10 cellular contexts compared by ENCODE assay signal in the genomic region with DNA sequence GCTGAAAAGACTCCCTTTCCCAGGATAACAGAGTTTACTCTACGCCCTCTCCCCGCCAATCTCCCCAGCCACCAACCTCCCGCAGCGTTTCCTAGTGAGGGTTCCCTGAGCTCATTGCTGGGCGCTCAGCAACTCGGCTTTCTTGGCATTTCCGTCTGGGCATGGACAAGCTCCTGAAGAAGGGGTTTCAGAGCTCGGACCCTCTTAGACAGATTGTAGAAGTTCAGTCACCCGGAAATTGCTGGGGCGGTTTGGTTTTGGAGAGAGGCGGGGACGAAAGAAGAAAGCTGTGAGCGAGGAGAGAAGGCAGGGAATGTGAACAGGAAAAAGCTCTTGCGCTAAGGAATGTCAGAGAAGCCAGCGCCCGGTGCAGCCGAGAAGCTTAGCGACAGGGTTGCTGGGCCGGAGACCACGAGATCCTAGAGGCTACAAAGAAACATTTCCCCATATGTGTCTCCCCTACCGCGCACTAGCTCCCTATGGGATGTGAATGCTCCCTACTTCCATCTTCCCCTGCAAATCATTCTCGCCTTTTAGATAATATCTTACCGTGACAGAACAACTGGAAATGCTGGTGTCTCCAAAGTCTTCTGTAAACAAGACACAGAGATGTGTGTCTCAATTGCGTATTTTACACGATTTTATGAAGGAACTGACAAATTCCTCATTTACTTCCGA. TPM values are rescaled to one million over a fixed set of nuclear protein-coding genes. Genes with fewer than 3 reads are reported as not detected.
DNase-seq lines count a peak whose midpoint lies in the region; ATAC-seq, FAIRE-seq and TF ChIP-seq lines count a peak whose summit lies in the region.
"Had no signal": no experiment of that assay in that cellular context is flagged by ENCODE, and none has a peak within 500 bp of the region (broad histone marks: within the 10 kb centered on the region; RNA-seq: fewer than 3 reads in every experiment).

No MANE protein-coding gene starts in this region.

- CTCF ChIA-PET in BJ (lab: Yijun Ruan, JAX) = interaction anchor here (0.6 to 1.1 kb wide), 2 partner anchors 8 to 60 kb away, joined by 3 read pairs; no protein-coding TSS in a partner anchor

- no peak for DNase-seq in BJ (ENCODE audit: low read depth)
- peak; percentile 58 for DNase-seq in HTR-8/SVneo (ENCODE audit: insufficient read length, low spot score)
- DNase-seq in astrocyte of the hippocampus (ENCODE audit: low read depth, low spot score) = peak; percentile 46
- DNase-seq in kidney tubule cell (ENCODE audit: low spot score) = peak; percentile 71
- no peak for DNase-seq in upper lobe of left lung

- H3K9me3 ChIP-seq in upper lobe of left lung = peaks cover 0 to 15% (median 7%) of the 10 kb centered on the region in 4 donors
- H3K9me3 ChIP-seq: thoracic aorta had no signal

- H3K27me3 ChIP-seq in BJ (ENCODE audit: control insufficient read depth, insufficient read depth, low read length) = 0 out of 2 replicates have a peak, but pooled peaks cover 3% of the 10 kb centered on the region
- peaks cover 0 to 34% (median 15%) of the 10 kb centered on the region in 4 donors for H3K27me3 ChIP-seq in upper lobe of left lung

- H3K27ac ChIP-seq in upper lobe of left lung = no peak overlapping the region
- H3K27ac ChIP-seq: thoracic aorta had no signal

- no peaks in the 10 kb centered on the region for H3K36me3 ChIP-seq in BJ (ENCODE audit: control insufficient read depth, insufficient read depth, low read length)
- H3K36me3 ChIP-seq in upper lobe of left lung = no peaks in the 10 kb centered on the region
- H3K36me3 ChIP-seq: thoracic aorta had no signal

- H3K4me3 ChIP-seq in BJ (ENCODE audit: low read depth, low read length) (peak overlapping the region; percentile 45), upper lobe of left lung (no peak overlapping the region)
- H3K4me3 ChIP-seq: thoracic aorta had no signal

- ATAC-seq in GM19455 (IDR thresholded peaks at IDR 0.05; ENCODE audit: unreplicated experiment) = no peak
- no peak for ATAC-seq in HG03139 (IDR thresholded peaks at IDR 0.05; ENCODE audit: unreplicated experiment)
- no peak for ATAC-seq in HG02678 (IDR thresholded peaks at IDR 0.05; ENCODE audit: unreplicated experiment)
- no peak for ATAC-seq in upper lobe of left lung (ENCODE audit: low FRiP score in 2 of 2)

- no peak for TF ChIP-seq POLR2A in upper lobe of left lung (IDR thresholded peaks at IDR 0.05)

- no peaks in the 10 kb centered on the region for H3K4me1 ChIP-seq in upper lobe of left lung

- no peak for TF ChIP-seq CTCF in BJ (IDR thresholded peaks at IDR 0.05; ENCODE audit: insufficient read depth, low read depth, low read length)
- no peak for TF ChIP-seq CTCF in upper lobe of left lung (IDR thresholded peaks at IDR 0.05)

- POLR2A ChIA-PET in BJ (lab: Charles Lee) = interaction anchor here (0.6 kb wide), 1 partner anchor 32 kb away, joined by 3 read pairs; no protein-coding TSS in a partner anchor

- 8 to 10% methylated on average over 27 of the region's 27 CpGs for WGBS in upper lobe of left lung, 2 donors

- no peak for TF ChIP-seq EP300 in upper lobe of left lung (IDR thresholded peaks at IDR 0.05)

- FAIRE-seq in HTR-8/SVneo (lab: Jason Lieb, UNC) = no peak
- FAIRE-seq: colon had no signal

RNA-seq across cellular contexts. Expression of a gene that starts 15.8 kb away (rescaled TPM):
- polyA plus RNA-seq in BJ (2011; rRNA removed) = not detected in 2 replicates
- not detected in 2 replicates for polyA minus RNA-seq in BJ (2011; rRNA and poly(A)+ RNA removed)
- total RNA-seq in upper lobe of left lung = not detected
- total RNA-seq: thoracic aorta had no signal

RNA-seq across cellular contexts. Expression of a gene that starts 48.7 kb away (rescaled TPM):
- polyA plus RNA-seq in BJ (2011; rRNA removed) = 0.21 and 0.23 TPM in 2 replicates
- polyA minus RNA-seq in BJ (2011; rRNA and poly(A)+ RNA removed) = 0.21 TPM in 1 of 2 replicates, not detected in the other
- 10 to 100 TPM; 11.9 to 21.0 (median 14.6) TPM for total RNA-seq in upper lobe of left lung
- total RNA-seq: thoracic aorta had no signal

Comparison
In these comparisons a context has a peak if more than half of its experiments do, and no peak if none do; other contexts are left out.
1. DNase-seq: peak in HTR-8/SVneo (single experiment), astrocyte of the hippocampus (single experiment) and kidney tubule cell (single experiment); none in BJ (single experiment) and upper lobe of left lung (0 of 2).